14 cellular contexts compared by ENCODE assay signal in the genomic region with DNA sequence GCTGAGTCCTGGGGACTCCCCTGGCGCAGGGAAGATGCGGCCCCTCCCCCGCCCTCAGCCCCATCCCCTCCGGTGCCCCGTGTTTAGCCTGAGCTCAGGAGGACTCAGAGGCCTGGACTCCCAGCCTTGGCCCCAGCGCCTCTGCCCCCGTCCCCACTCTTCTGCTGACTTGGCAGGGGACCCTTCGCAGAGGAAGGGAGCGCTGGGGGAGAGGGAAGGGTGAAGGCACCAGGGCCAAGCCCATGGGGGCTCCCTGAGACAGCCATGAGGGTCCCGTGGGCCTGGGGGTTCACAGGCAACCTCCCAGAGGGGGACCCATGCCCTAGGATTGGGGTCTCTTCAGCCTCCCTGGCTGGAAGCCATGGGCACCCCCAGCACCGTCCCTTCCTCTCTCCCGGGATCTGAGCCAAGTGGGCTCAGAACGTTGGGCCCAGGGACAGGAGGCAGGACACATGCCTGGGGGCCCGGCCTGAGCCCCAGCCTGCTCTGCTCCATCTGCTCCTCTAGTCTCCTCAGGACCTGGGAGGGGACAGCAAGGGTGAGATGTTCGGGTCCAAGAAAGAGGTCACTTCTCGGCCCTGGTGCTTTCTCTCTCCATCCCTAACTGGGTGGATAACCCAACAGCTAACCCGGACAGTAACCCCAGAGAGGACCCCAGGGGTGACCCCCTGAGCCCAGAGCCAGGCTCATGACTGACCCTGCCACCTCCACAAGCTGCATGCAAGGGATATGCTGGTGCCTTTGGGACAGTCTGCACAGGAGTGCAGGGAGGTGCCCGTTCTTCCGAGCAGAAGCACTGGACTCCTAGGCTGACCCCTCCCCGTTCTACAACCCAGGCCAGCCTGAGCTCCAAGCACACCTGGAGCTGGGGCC. TPM values are rescaled to one million over a fixed set of nuclear protein-coding genes. Genes with fewer than 3 reads are reported as not detected.
DNase-seq lines count a peak whose midpoint lies in the region; ATAC-seq, FAIRE-seq and TF ChIP-seq lines count a peak whose summit lies in the region.
"Had no signal": no experiment of that assay in that cellular context is flagged by ENCODE, and none has a peak within 500 bp of the region (broad histone marks: within the 10 kb centered on the region; RNA-seq: fewer than 3 reads in every experiment).

No MANE protein-coding gene starts in this region.

- TF ChIP-seq CTCF in coronary artery (IDR thresholded peaks at IDR 0.05) (no peak), D721Med (IDR thresholded peaks at IDR 0.05; ENCODE audit: insufficient read depth, missing control alignments) (no peak)

- H3K9me3 ChIP-seq in CD8-positive, alpha-beta memory T cell (ENCODE audit: low read length), result no peaks in the 10 kb centered on the region

- H3K27me3 Mint-ChIP-seq in CD8-positive, alpha-beta memory T cell, result peaks cover 28 to 37% of the 10 kb centered on the region in 2 donors
- H3K27me3 Mint-ChIP-seq in natural killer cell treated with Interleukin-12 subunit alpha and Interleukin-12 subunit beta and Interleukin-15 and Interleukin-18, amount 100 ng/mL, for 72 hours, result peaks cover 13 to 14% of the 10 kb centered on the region in 2 donors

- no peak for FAIRE-seq in D721Med (lab: Jason Lieb, UNC)

- H3K27ac Mint-ChIP-seq in CD8-positive, alpha-beta memory T cell, result no peak overlapping the region
- H3K27ac Mint-ChIP-seq in natural killer cell treated with Interleukin-12 subunit alpha and Interleukin-12 subunit beta and Interleukin-15 and Interleukin-18, amount 100 ng/mL, for 72 hours, result no peak overlapping the region
- H3K27ac Mint-ChIP-seq: activated CD4-positive, alpha-beta T cell treated with anti-CD3 and anti-CD28 coated beads, Interleukin-2, amount 10 ng/mL, durations not matched to agents 7 days and 5 days had no signal

- no peaks in the 10 kb centered on the region for H3K9me3 Mint-ChIP-seq in CD8-positive, alpha-beta memory T cell
- no peaks in the 10 kb centered on the region for H3K9me3 Mint-ChIP-seq in natural killer cell treated with Interleukin-12 subunit alpha and Interleukin-12 subunit beta and Interleukin-15 and Interleukin-18, amount 100 ng/mL, for 72 hours

- DNase-seq in DMS53 (lab: John Stamatoyannopoulos, UW), result peak; percentile 57
- DNase-seq in DMS53 treated with DMSO at 0.1 percent for 48 hours (lab: John Stamatoyannopoulos, UW; ENCODE audit: unreplicated experiment), result no peak
- DNase-seq in CD8-positive, alpha-beta memory T cell, result no peak
- DNase-seq in coronary artery (ENCODE audit: low spot score), result no peak
- DNase-seq in natural killer cell treated with Interleukin-12 subunit alpha and Interleukin-12 subunit beta and Interleukin-15 and Interleukin-18, amount 100 ng/mL, for 72 hours (ENCODE audit: low spot score), result peak; percentile 60
- no peak for DNase-seq in D721Med (ENCODE audit: insufficient read length, low spot score)
- DNase-seq in GM19238 (ENCODE audit: insufficient read length, low spot score), result no peak
- DNase-seq: activated CD4-positive, alpha-beta T cell treated with anti-CD3 and anti-CD28 coated beads, Interleukin-2, amount 10 ng/mL, durations not matched to agents 7 days and 5 days; DMS 273 treated with DMSO at 0.1 percent for 48 hours; effector CD8-positive, alpha-beta T cell; MM.1S; NCI-H510A had no signal

- H3K36me3 Mint-ChIP-seq in CD8-positive, alpha-beta memory T cell, result peaks cover 0 to 5% (median 0%) of the 10 kb centered on the region in 3 donors
- peaks cover 7% of the 10 kb centered on the region for H3K36me3 Mint-ChIP-seq in natural killer cell treated with Interleukin-12 subunit alpha and Interleukin-12 subunit beta and Interleukin-15 and Interleukin-18, amount 100 ng/mL, for 72 hours

- no peaks in the 10 kb centered on the region for H3K36me3 ChIP-seq in CD8-positive, alpha-beta memory T cell (ENCODE audit: insufficient read depth, low read length)

- H3K4me1 ChIP-seq in CD8-positive, alpha-beta memory T cell (ENCODE audit: insufficient read depth, low read length), result no peaks in the 10 kb centered on the region

- CTCF ChIA-PET in CD8-positive, alpha-beta memory T cell (lab: Charles Lee), result no interaction called here

- no peak overlapping the region for H3K27ac ChIP-seq in CD8-positive, alpha-beta memory T cell (ENCODE audit: low read depth, low read length)
- H3K27ac ChIP-seq in coronary artery, result no peak overlapping the region
- H3K27ac ChIP-seq: 22Rv1 had no signal

- no peak for ATAC-seq in natural killer cell treated with Interleukin-12 subunit alpha and Interleukin-12 subunit beta and Interleukin-15 and Interleukin-18, amount 100 ng/mL, for 72 hours
- ATAC-seq in GM18858 (IDR thresholded peaks at IDR 0.05; ENCODE audit: unreplicated experiment), result no peak

- peaks cover 32% of the 10 kb centered on the region for H3K27me3 ChIP-seq in CD8-positive, alpha-beta memory T cell (ENCODE audit: insufficient read depth, low read length, poor library complexity, severe bottlenecking)

- peak overlapping the region in 5 of 7 donors; percentile 19 to 79 (median 41) for H3K4me3 Mint-ChIP-seq in CD8-positive, alpha-beta memory T cell
- peak overlapping the region; percentile 47 for H3K4me3 Mint-ChIP-seq in natural killer cell treated with Interleukin-12 subunit alpha and Interleukin-12 subunit beta and Interleukin-15 and Interleukin-18, amount 100 ng/mL, for 72 hours
- H3K4me3 Mint-ChIP-seq: activated CD4-positive, alpha-beta T cell treated with anti-CD3 and anti-CD28 coated beads, Interleukin-2, amount 10 ng/mL, durations not matched to agents 7 days and 5 days had no signal

- H3K4me3 ChIP-seq in CD8-positive, alpha-beta memory T cell (ENCODE audit: low read length), result no peak overlapping the region
- H3K4me3 ChIP-seq in coronary artery, result peak overlapping the region; percentile 54

- POLR2A ChIA-PET in CD8-positive, alpha-beta memory T cell (lab: Charles Lee), result no interaction called here

- peaks cover 5 to 8% (median 5%) of the 10 kb centered on the region in 3 donors for H3K4me1 Mint-ChIP-seq in CD8-positive, alpha-beta memory T cell
- peaks cover 5 to 6% of the 10 kb centered on the region in 2 donors for H3K4me1 Mint-ChIP-seq in natural killer cell treated with Interleukin-12 subunit alpha and Interleukin-12 subunit beta and Interleukin-15 and Interleukin-18, amount 100 ng/mL, for 72 hours (ENCODE audit: low read depth in 2 of 2)

RNA-seq across cellular contexts. Expression of gene CPLX1, which starts 1.5 kb away (rescaled TPM):
- total RNA-seq in CD8-positive, alpha-beta memory T cell, result under 1 TPM; 0.13 to 0.16 TPM
- not detected for polyA plus RNA-seq in CD8-positive, alpha-beta memory T cell
- not detected for total RNA-seq in natural killer cell treated with Interleukin-12 subunit alpha and Interleukin-12 subunit beta and Interleukin-15 and Interleukin-18, amount 100 ng/mL, for 72 hours

Comparison
In these comparisons a context has a peak if more than half of its experiments do, and no peak if none do; other contexts are left out.
1. DNase-seq: peak in DMS53 (single experiment) and natural killer cell treated with Interleukin-12 subunit alpha and Interleukin-12 subunit beta and Interleukin-15 and Interleukin-18, amount 100 ng/mL, for 72 hours (single experiment); none in DMS53 treated with DMSO at 0.1 percent for 48 hours (single experiment), CD8-positive, alpha-beta memory T cell (0 of 5), coronary artery (single experiment), D721Med (single experiment) and GM19238 (single experiment).